ENCODE assay signal across 1 cellular context in genomic region chr9:114263853-114264510, GRCh38.
A peak's percentile ranks its signal among the peaks of the same experiment; 100 is the strongest.
TF ChIP-seq lines count a peak whose summit lies in the region.

No MANE protein-coding gene starts in this region.

TF ChIP-seq in HepG2, 621 proteins besides CTCF, POLR2A, EP300 and RAD21:
- peak; percentile 25; the same call in 1 of the 2 replicates for TF ChIP-seq ZNF687 (CRISPR knock-in tag; IDR thresholded peaks at IDR 0.05)
- TF ChIP-seq ZNF460 (CRISPR knock-in tag; IDR thresholded peaks at IDR 0.05; ENCODE audit: borderline replicate concordance), result no peak
- peak; percentile 68 for TF ChIP-seq AGO2 (optimal IDR thresholded peaks at IDR 0.05; ENCODE audit: low read depth, low read length)
- peak; percentile 33 for TF ChIP-seq RBM22 (optimal IDR thresholded peaks at IDR 0.05; ENCODE audit: low read length)
- no peak for TF ChIP-seq STAT5B (CRISPR knock-in tag; IDR thresholded peaks at IDR 0.05)
- no peak for TF ChIP-seq ZNF557 (CRISPR knock-in tag; IDR thresholded peaks at IDR 0.05)
- no peak for TF ChIP-seq RAD51 (IDR thresholded peaks at IDR 0.05; ENCODE audit: borderline replicate concordance)
- TF ChIP-seq HDAC6 (IDR thresholded peaks at IDR 0.05; ENCODE audit: low read depth, low read length), result no peak
- no peak for TF ChIP-seq GZF1 (CRISPR knock-in tag; IDR thresholded peaks at IDR 0.05)
- no peak for TF ChIP-seq ZFP91 (CRISPR knock-in tag; IDR thresholded peaks at IDR 0.05; ENCODE audit: borderline replicate concordance)
- peak; percentile 38; the same call in 1 of the 2 replicates for TF ChIP-seq STAG1 (CRISPR knock-in tag; IDR thresholded peaks at IDR 0.05)
- no peak for TF ChIP-seq ZBTB37 (CRISPR knock-in tag; IDR thresholded peaks at IDR 0.05)
- TF ChIP-seq ZNF33B (CRISPR knock-in tag; IDR thresholded peaks at IDR 0.05), result no peak
- TF ChIP-seq SUZ12 (IDR thresholded peaks at IDR 0.05; ENCODE audit: low read depth, low read length), result no peak
- no peak for TF ChIP-seq ZNF10 (CRISPR knock-in tag; IDR thresholded peaks at IDR 0.05; ENCODE audit: borderline replicate concordance, low read depth)
- no peak for TF ChIP-seq SMAD1 (CRISPR knock-in tag; IDR thresholded peaks at IDR 0.05; ENCODE audit: borderline replicate concordance, low read depth)
- TF ChIP-seq ZNF629 (CRISPR knock-in tag; conservative IDR thresholded peaks at IDR 0.05), result peak; percentile 88
- TF ChIP-seq KLF13 (CRISPR knock-in tag; IDR thresholded peaks at IDR 0.05), result no peak
- TF ChIP-seq EZH2 (conservative IDR thresholded peaks at IDR 0.05; ENCODE audit: low read depth, low read length), result no peak
- no peak for TF ChIP-seq PHF21A (CRISPR knock-in tag; IDR thresholded peaks at IDR 0.05)
- TF ChIP-seq ZBTB7B (CRISPR knock-in tag; IDR thresholded peaks at IDR 0.05), result no peak
- no peak for TF ChIP-seq ZGPAT (CRISPR knock-in tag; IDR thresholded peaks at IDR 0.05)
